29 cellular contexts compared by ENCODE assay signal in the genomic region with DNA sequence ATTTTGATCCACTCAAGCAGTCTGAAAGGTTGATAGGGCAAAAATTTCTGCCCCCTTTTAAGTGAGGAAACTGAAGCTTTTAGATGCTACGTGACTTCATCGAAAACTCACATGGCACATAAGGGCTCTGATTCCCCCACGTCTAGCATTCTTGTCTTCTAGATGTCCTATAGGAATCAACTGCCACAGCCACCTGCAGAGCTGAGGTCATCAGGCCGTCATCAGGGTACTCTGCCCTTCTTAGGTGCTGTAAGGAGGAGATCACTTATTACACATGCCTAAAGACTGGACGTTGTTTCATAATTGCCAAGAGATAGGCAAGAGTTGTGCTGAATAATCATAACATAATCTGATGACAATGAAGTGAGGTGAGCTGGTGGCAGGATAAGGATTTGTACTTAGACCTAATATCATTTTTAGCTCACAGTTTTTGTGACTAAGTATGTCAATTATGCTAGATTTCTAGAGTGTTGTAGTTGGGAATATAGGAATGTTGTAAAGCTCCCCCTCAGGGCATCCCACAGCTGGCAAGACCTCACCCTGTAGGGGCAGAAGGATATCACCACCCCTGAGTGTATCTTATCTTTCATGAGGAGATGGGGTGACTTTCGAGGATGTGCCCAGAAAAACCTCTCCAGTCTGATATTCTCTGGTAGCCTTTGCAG.
"Had no signal": no experiment of that assay in that cellular context is flagged by ENCODE, and none has a peak within 500 bp of the region (broad histone marks: within the 10 kb centered on the region; RNA-seq: fewer than 3 reads in every experiment).

No MANE protein-coding gene starts in this region.

- H3K9me3 ChIP-seq: ascending aorta, body of pancreas, breast epithelium, SJSA1, SK-N-SH had no signal

- H3K36me3 ChIP-seq: ascending aorta, breast epithelium, SJSA1 had no signal

- H2AFZ ChIP-seq: PC-9 had no signal

- H3K27me3 ChIP-seq: ascending aorta, body of pancreas, breast epithelium, SJSA1 had no signal

- H3K27ac ChIP-seq: ascending aorta, body of pancreas, breast epithelium, PC-9, SJSA1 had no signal

- ATAC-seq: activated CD8-positive, alpha-beta T cell treated with anti-CD3 and anti-CD28 coated beads for 36 hours; activated T-cell treated with anti-CD3 and anti-CD28 coated beads, Interleukin-2, amount 50 U/mL, for 72 hours; body of pancreas had no signal

- DNase-seq: activated CD4-positive, alpha-beta T cell treated with anti-CD3 and anti-CD28 coated beads, Interleukin-2, amount 10 ng/mL, durations not matched to agents 24 days and 14 days; activated CD4-positive, alpha-beta T cell treated with anti-CD3 and anti-CD28 coated beads, Interleukin-2, amount 50 U/mL, for 4 hours; activated CD8-positive, alpha-beta T cell treated with anti-CD3 and anti-CD28 coated beads for 36 hours; activated gamma-delta T cell; activated naive CD4-positive, alpha-beta T cell treated with Interleukin-2 at 50 U/mL for 16 hours; activated naive CD8-positive, alpha-beta T cell treated with anti-CD3 and anti-CD28 coated beads, Interleukin-2, amount 10 ng/mL, durations not matched to agents 7 days and 5 days; activated T-cell treated with anti-CD3 and anti-CD28 coated beads, Interleukin-2, amount 50 U/mL, for 1 hour; activated T-cell treated with anti-CD3 and anti-CD28 coated beads, Interleukin-2, amount 50 U/mL, for 72 hours; amygdala; body of pancreas; caudate nucleus; cerebellar nuclear complex; Kasumi-1; KG1; NCI-H1092 treated with DMSO at 0.1 percent for 48 hours; NCI-H1417; NCI-H146; NCI-H187 treated with DMSO at 0.1 percent for 48 hours; NCI-H2081; NCI-H510A; NCI-H526; NCI-H748 treated with DMSO at 0.1 percent for 48 hours; NK-92 treated with Interleukin-12 subunit alpha and Interleukin-12 subunit beta, amount 100 ng/mL, for 24 hours; PC-9; SHP77 treated with DMSO at 0.1 percent for 48 hours; SK-N-SH had no signal

- H3K9me2 ChIP-seq: SK-N-SH had no signal

- H3K4me3 ChIP-seq: ascending aorta, body of pancreas, breast epithelium, PC-9, SJSA1 had no signal

- H3K4me1 ChIP-seq: ascending aorta, body of pancreas, breast epithelium, SJSA1 had no signal

- H3K4me2 ChIP-seq: PC-9, SK-N-SH had no signal
